In genomic region chr1:7302873-7303272, GRCh38 we compare ENCODE assay signal across 2 cellular contexts.
TF ChIP-seq lines count a peak whose summit lies in the region.

No MANE protein-coding gene starts in this region.

TF ChIP-seq in H1, 55 proteins besides CTCF, POLR2A, EP300 and RAD21 (continued from another document):
- TF ChIP-seq EGR1 (IDR thresholded peaks at IDR 0.05; ENCODE audit: borderline replicate concordance, low read depth, low read length) (no peak), TEAD4 (IDR thresholded peaks at IDR 0.05; ENCODE audit: low read depth, low read length) (no peak), USF2 (IDR thresholded peaks at IDR 0.05; ENCODE audit: low read length) (no peak), PHF8 (conservative IDR thresholded peaks at IDR 0.05; ENCODE audit: low read depth, low read length) (no peak), NRF1 (IDR thresholded peaks at IDR 0.05; ENCODE audit: low read depth, low read length) (no peak), SIX5 (IDR thresholded peaks at IDR 0.05; ENCODE audit: low read depth, low read length) (no peak), ATF2 (IDR thresholded peaks at IDR 0.05; ENCODE audit: low read length) (no peak), RNF2 (IDR thresholded peaks at IDR 0.05; ENCODE audit: borderline replicate concordance, low read depth, low read length, missing control alignments, poor library complexity, severe bottlenecking) (no peak), TAF1 (IDR thresholded peaks at IDR 0.05; ENCODE audit: low read depth, low read length) (no peak)
TF ChIP-seq in H1: peak in this region for 0.

TF ChIP-seq in WTC11, 78 proteins besides CTCF, POLR2A, EP300 and RAD21 (continued from another document):
- TF ChIP-seq E2F1 (CRISPR knock-in tag; IDR thresholded peaks at IDR 0.05), result no peak
- no peak for TF ChIP-seq TCF7 (CRISPR knock-in tag; IDR thresholded peaks at IDR 0.05; ENCODE audit: low read depth)
- TF ChIP-seq NR2C2 (CRISPR knock-in tag; IDR thresholded peaks at IDR 0.05), result no peak
- TF ChIP-seq NFATC4 (CRISPR knock-in tag; IDR thresholded peaks at IDR 0.05), result no peak
- TF ChIP-seq ZNF416 (CRISPR knock-in tag; IDR thresholded peaks at IDR 0.05), result no peak
- TF ChIP-seq ERG (CRISPR knock-in tag; IDR thresholded peaks at IDR 0.05), result no peak
